ENCODE assay signal across 18 cellular contexts in the genomic region with DNA sequence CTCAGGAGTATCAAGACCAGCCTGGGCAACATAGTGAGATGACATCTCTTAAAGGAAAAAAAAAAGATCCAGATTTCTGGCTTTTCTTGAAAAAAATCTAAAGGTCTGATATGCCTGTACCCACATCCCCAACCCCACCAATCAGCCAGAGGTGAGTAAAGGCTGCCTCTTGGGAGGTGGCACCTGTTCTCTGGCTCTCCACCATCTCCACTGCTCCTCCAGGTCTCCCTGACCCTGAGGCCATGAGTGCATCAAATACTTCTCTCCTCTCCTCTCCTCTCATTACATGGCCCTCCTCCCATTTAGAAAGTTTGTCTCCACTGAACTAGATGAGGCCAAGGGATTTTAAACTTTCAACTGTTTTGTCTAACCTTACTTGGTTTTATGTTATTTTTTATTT. TPM values are rescaled to one million over a fixed set of nuclear protein-coding genes. Genes with fewer than 3 reads are reported as not detected.
A peak's percentile ranks its signal among the peaks of the same experiment; 100 is the strongest.
DNase-seq lines count a peak whose midpoint lies in the region; TF ChIP-seq lines count a peak whose summit lies in the region.
"Had no signal": no experiment of that assay in that cellular context is flagged by ENCODE, and none has a peak within 500 bp of the region (broad histone marks: within the 10 kb centered on the region; RNA-seq: fewer than 3 reads in every experiment).

No MANE protein-coding gene starts in this region.

- peak overlapping the region; percentile 82 to 85 for H3K27ac ChIP-seq in liver (ENCODE audit: low read depth in 1 of 2, low read length in 2 of 2)
- H3K27ac ChIP-seq in transverse colon = peak overlapping the region in 3 of 4 donors; percentile 59 to 72 (median 71)
- H3K27ac ChIP-seq: neural progenitor cell had no signal

- H3K4me1 ChIP-seq in liver (ENCODE audit: control insufficient read depth in 4 of 4, insufficient read depth in 4 of 4, low read length in 3 of 4) (peaks cover 8 to 69% (median 46%) of the 10 kb centered on the region in 4 donors), transverse colon (peaks cover 18 to 85% (median 59%) of the 10 kb centered on the region in 4 donors)

- peaks cover 65% of the 10 kb centered on the region for H3K36me3 Mint-ChIP-seq in activated naive CD4-positive, alpha-beta T cell treated with anti-CD3 and anti-CD28 coated beads, Interleukin-2, amount 10 ng/mL, durations not matched to agents 7 days and 5 days
- H3K36me3 Mint-ChIP-seq in activated CD4-positive, alpha-beta memory T cell treated with anti-CD3 and anti-CD28 coated beads, Interleukin-2, amount 10 ng/mL, durations not matched to agents 7 days and 5 days (ENCODE audit: low read depth) = peaks cover 79% of the 10 kb centered on the region

- H3K4me3 ChIP-seq in liver (ENCODE audit: low read depth in 1 of 3, low read length in 3 of 3) (no peak overlapping the region), transverse colon (no peak overlapping the region)
- H3K4me3 ChIP-seq: neural progenitor cell, right atrium auricular region had no signal

- intact Hi-C loops in transverse colon (cut with DNase I; ENCODE audit: low total_unique reads) = no loop called here

- CTCF ChIA-PET in activated naive CD4-positive, alpha-beta T cell treated with anti-CD3 and anti-CD28 coated beads, Interleukin-2, amount 10 ng/mL, durations not matched to agents 7 days and 5 days (lab: Charles Lee) = interaction anchor here (0.7 kb wide), 1 partner anchor 169 kb away, joined by 3 read pairs; no protein-coding TSS in a partner anchor
- CTCF ChIA-PET in activated CD4-positive, alpha-beta memory T cell treated with anti-CD3 and anti-CD28 coated beads, Interleukin-2, amount 10 ng/mL, durations not matched to agents 7 days and 5 days (lab: Charles Lee) = no interaction called here

- H3K27me3 Mint-ChIP-seq in activated naive CD4-positive, alpha-beta T cell treated with anti-CD3 and anti-CD28 coated beads, Interleukin-2, amount 10 ng/mL, durations not matched to agents 7 days and 5 days = no peaks in the 10 kb centered on the region
- H3K27me3 Mint-ChIP-seq in activated CD4-positive, alpha-beta memory T cell treated with anti-CD3 and anti-CD28 coated beads, Interleukin-2, amount 10 ng/mL, durations not matched to agents 7 days and 5 days = no peaks in the 10 kb centered on the region
- H3K27me3 Mint-ChIP-seq: dendritic cell treated with granulocyte-macrophage colony-stimulating factor and Interleukin-4, amounts not matched to agents 40 ng/mL and 50 ng/mL, for 4 days had no signal

- H3K27me3 ChIP-seq in liver (ENCODE audit: control insufficient read depth in 4 of 4, insufficient read depth in 4 of 4, low read length in 3 of 4) = no peaks in the 10 kb centered on the region
- H3K27me3 ChIP-seq in transverse colon = no peaks in the 10 kb centered on the region
- H3K27me3 ChIP-seq: right atrium auricular region had no signal

- H3K9ac ChIP-seq in liver (ENCODE audit: low read depth in 1 of 2, low read length in 2 of 2) = peak overlapping the region in 1 of 2 donors; percentile 12
- H3K9ac ChIP-seq: neural progenitor cell had no signal

- H3K9me3 ChIP-seq in liver (ENCODE audit: control insufficient read depth in 4 of 4, low read length in 3 of 4) = no peaks in the 10 kb centered on the region
- H3K9me3 ChIP-seq in transverse colon = no peaks in the 10 kb centered on the region
- H3K9me3 ChIP-seq: right atrium auricular region had no signal

- no peak for TF ChIP-seq POLR2A in transverse colon (IDR thresholded peaks at IDR 0.05)

- in situ Hi-C loops in transverse colon (cut with MboI; ENCODE audit: low pct_ligation_motif_present in 1 of 4, low pct_unique_long_range_greater_than_20kb in 1 of 4, low sequenced_read_pairs in 3 of 4) = loop anchor here in 1 of 4 donors (25.0 kb wide), 1 partner anchor 530 kb away; a partner anchor contains a TSS

- H3K4me1 Mint-ChIP-seq in activated naive CD4-positive, alpha-beta T cell treated with anti-CD3 and anti-CD28 coated beads, Interleukin-2, amount 10 ng/mL, durations not matched to agents 7 days and 5 days = peaks cover 60% of the 10 kb centered on the region
- H3K4me1 Mint-ChIP-seq in activated CD4-positive, alpha-beta memory T cell treated with anti-CD3 and anti-CD28 coated beads, Interleukin-2, amount 10 ng/mL, durations not matched to agents 7 days and 5 days = peaks cover 62% of the 10 kb centered on the region

- H3K27ac Mint-ChIP-seq in activated naive CD4-positive, alpha-beta T cell treated with anti-CD3 and anti-CD28 coated beads, Interleukin-2, amount 10 ng/mL, durations not matched to agents 7 days and 5 days = peak overlapping the region; percentile 75
- peak overlapping the region; percentile 71 for H3K27ac Mint-ChIP-seq in activated CD4-positive, alpha-beta memory T cell treated with anti-CD3 and anti-CD28 coated beads, Interleukin-2, amount 10 ng/mL, durations not matched to agents 7 days and 5 days
- H3K27ac Mint-ChIP-seq: dendritic cell treated with granulocyte-macrophage colony-stimulating factor and Interleukin-4, amounts not matched to agents 40 ng/mL and 50 ng/mL, for 4 days; neural progenitor cell had no signal

- no peak for DNase-seq in activated naive CD4-positive, alpha-beta T cell treated with anti-CD3 and anti-CD28 coated beads, Interleukin-2, amount 10 ng/mL, durations not matched to agents 7 days and 5 days
- no peak for DNase-seq in activated naive CD4-positive, alpha-beta T cell treated with anti-CD3 and anti-CD28 coated beads, Interleukin-2, amount 50 U/mL, for 16 hours
- DNase-seq in activated CD4-positive, alpha-beta memory T cell treated with anti-CD3 and anti-CD28 coated beads, Interleukin-2, amount 10 ng/mL, durations not matched to agents 7 days and 5 days = no peak
- DNase-seq in transverse colon (no peak), iPS-NIHi11 (ENCODE audit: low spot score) (no peak), superior temporal gyrus (ENCODE audit: extremely low spot score) (no peak)
- no peak for DNase-seq in stimulated activated naive CD4-positive, alpha-beta T cell treated with Interleukin-2 at 50 U/mL for 16 hours (lab: John Stamatoyannopoulos, UW)
- DNase-seq: DMS79 treated with DMSO at 0.1 percent for 48 hours; NCI-H187 treated with DMSO at 0.1 percent for 48 hours; NCI-H524; stimulated activated CD4-positive, alpha-beta T cell treated with anti-CD3 and anti-CD28 coated beads, Interleukin-1b, Interleukin-23, amount 100 ng/mL, for 48 hours had no signal

- H3K36me3 ChIP-seq in liver (ENCODE audit: control insufficient read depth in 4 of 4, insufficient read depth in 3 of 4, low read depth in 1 of 4, low read length in 3 of 4) (peaks cover 0 to 4% (median 0%) of the 10 kb centered on the region in 4 donors), transverse colon (no peaks in the 10 kb centered on the region)
- H3K36me3 ChIP-seq: neural progenitor cell had no signal

- POLR2A ChIA-PET in activated CD4-positive, alpha-beta memory T cell treated with anti-CD3 and anti-CD28 coated beads, Interleukin-2, amount 10 ng/mL, durations not matched to agents 7 days and 5 days (lab: Charles Lee) = no interaction called here

- TF ChIP-seq CTCF in liver (IDR thresholded peaks at IDR 0.05; ENCODE audit: low read depth, low read length, missing input control) = no peak
- no peak for TF ChIP-seq CTCF in transverse colon (IDR thresholded peaks at IDR 0.05)

- H3K4me3 Mint-ChIP-seq in activated naive CD4-positive, alpha-beta T cell treated with anti-CD3 and anti-CD28 coated beads, Interleukin-2, amount 10 ng/mL, durations not matched to agents 7 days and 5 days = no peak overlapping the region
- peak overlapping the region; percentile 43 for H3K4me3 Mint-ChIP-seq in activated CD4-positive, alpha-beta memory T cell treated with anti-CD3 and anti-CD28 coated beads, Interleukin-2, amount 10 ng/mL, durations not matched to agents 7 days and 5 days
- H3K4me3 Mint-ChIP-seq: dendritic cell treated with granulocyte-macrophage colony-stimulating factor and Interleukin-4, amounts not matched to agents 40 ng/mL and 50 ng/mL, for 4 days; neural progenitor cell had no signal

- no peak for TF ChIP-seq EP300 in transverse colon (IDR thresholded peaks at IDR 0.05; ENCODE audit: low read depth)

- H3K9me3 Mint-ChIP-seq in activated naive CD4-positive, alpha-beta T cell treated with anti-CD3 and anti-CD28 coated beads, Interleukin-2, amount 10 ng/mL, durations not matched to agents 7 days and 5 days = no peaks in the 10 kb centered on the region
- no peaks in the 10 kb centered on the region for H3K9me3 Mint-ChIP-seq in activated CD4-positive, alpha-beta memory T cell treated with anti-CD3 and anti-CD28 coated beads, Interleukin-2, amount 10 ng/mL, durations not matched to agents 7 days and 5 days
- H3K9me3 Mint-ChIP-seq: dendritic cell treated with granulocyte-macrophage colony-stimulating factor and Interleukin-4, amounts not matched to agents 40 ng/mL and 50 ng/mL, for 4 days; neural progenitor cell had no signal

- TF ChIP-seq RAD21 in liver (IDR thresholded peaks at IDR 0.05) = no peak

TF ChIP-seq in liver, 16 proteins besides CTCF, POLR2A, EP300 and RAD21:
- TF ChIP-seq, protein P1, sequence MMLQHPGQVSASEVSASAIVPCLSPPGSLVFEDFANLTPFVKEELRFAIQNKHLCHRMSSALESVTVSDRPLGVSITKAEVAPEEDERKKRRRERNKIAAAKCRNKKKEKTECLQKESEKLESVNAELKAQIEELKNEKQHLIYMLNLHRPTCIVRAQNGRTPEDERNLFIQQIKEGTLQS (IDR thresholded peaks at IDR 0.05) = no peak

RNA-seq across cellular contexts. Expression of a gene that starts 5.2 kb away (rescaled TPM):
- 10 to 100 TPM; 42.5 to 44.9 TPM for total RNA-seq in activated CD4-positive, alpha-beta memory T cell treated with anti-CD3 and anti-CD28 coated beads, Interleukin-2, amount 10 ng/mL, durations not matched to agents 7 days and 5 days
- 100 to 1,000 TPM in 1 of 2 donors, 10 to 100 TPM in 1; 18.2 to 104 TPM for total RNA-seq in liver
- polyA plus RNA-seq in liver = 10 to 100 TPM; 12.1 to 22.4 TPM
- 100 to 1,000 TPM in 1 of 4 donors, 10 to 100 TPM in 3; 24.8 to 102 (median 38.8) TPM for total RNA-seq in transverse colon

RNA-seq across cellular contexts. Expression of a gene that starts 54.0 kb away (rescaled TPM):
- total RNA-seq in activated CD4-positive, alpha-beta memory T cell treated with anti-CD3 and anti-CD28 coated beads, Interleukin-2, amount 10 ng/mL, durations not matched to agents 7 days and 5 days = under 1 TPM; 0.38 to 0.81 TPM
- under 1 TPM in 1 of 2 donors, not detected in 1; under 0.01 TPM for total RNA-seq in liver
- polyA plus RNA-seq in liver = not detected
- not detected for total RNA-seq in transverse colon
- total RNA-seq: lower leg skin, right atrium auricular region, SK-MEL-5 had no signal
- polyA plus RNA-seq: urinary bladder had no signal
